Comparison of ENCODE assay signal across 8 cellular contexts in genomic region chrX:120790118-120790517, GRCh38.
A peak's percentile ranks its signal among the peaks of the same experiment; 100 is the strongest.
DNase-seq lines count a peak whose midpoint lies in the region; ATAC-seq and TF ChIP-seq lines count a peak whose summit lies in the region.

No MANE protein-coding gene starts in this region.

- no peaks in the 10 kb centered on the region for H3K36me3 ChIP-seq in mucosa of descending colon (ENCODE audit: low read depth)

- peak; percentile 80 for TF ChIP-seq CTCF in GM12873 (IDR thresholded peaks at IDR 0.05; ENCODE audit: insufficient read depth, low read depth, low read length, missing control alignments)
- peak; percentile 65 for TF ChIP-seq CTCF in endothelial cell (IDR thresholded peaks at IDR 0.05; ENCODE audit: unreplicated experiment)
- peak; percentile 44 for TF ChIP-seq CTCF in mucosa of descending colon (IDR thresholded peaks at IDR 0.05)

- no peaks in the 10 kb centered on the region for H3K36me3 Mint-ChIP-seq in T-helper 2 cell treated with Interferon-gamma antibody and Interleukin-4, amounts not matched to agents 5 μg/mL and 100 μg/mL, for 36 hours (ENCODE audit: low read depth)
- no peaks in the 10 kb centered on the region for H3K36me3 Mint-ChIP-seq in endothelial cell (ENCODE audit: low read depth, unreplicated experiment)

- no peaks in the 10 kb centered on the region for H3K9me3 ChIP-seq in mucosa of descending colon

- peak overlapping the region; percentile 87 for H3K27ac Mint-ChIP-seq in T-helper 2 cell treated with Interferon-gamma antibody and Interleukin-4, amounts not matched to agents 5 μg/mL and 100 μg/mL, for 36 hours
- no peak overlapping the region for H3K27ac Mint-ChIP-seq in endothelial cell (ENCODE audit: unreplicated experiment)

- H3K9me3 Mint-ChIP-seq in T-helper 2 cell treated with Interferon-gamma antibody and Interleukin-4, amounts not matched to agents 5 μg/mL and 100 μg/mL, for 36 hours: no peaks in the 10 kb centered on the region
- H3K9me3 Mint-ChIP-seq in endothelial cell (ENCODE audit: unreplicated experiment): no peaks in the 10 kb centered on the region

- DNase-seq in AG20443 (ENCODE audit: low spot score) (peak; percentile 52), NCI-H2029 (lab: John Stamatoyannopoulos, UW) (peak; percentile 28), endothelial cell (ENCODE audit: low spot score) (peak; percentile 9), mucosa of descending colon (peak in 1 of 3 donors; percentile 19), NCI-H1048 (lab: John Stamatoyannopoulos, UW) (no peak)
- peak; percentile 17 for DNase-seq in T-helper 2 cell treated with Interferon-gamma antibody and Interleukin-4, amounts not matched to agents 5 μg/mL and 100 μg/mL, for 36 hours (ENCODE audit: low spot score)

- no peaks in the 10 kb centered on the region for H3K4me1 ChIP-seq in mucosa of descending colon (ENCODE audit: low read depth)

- no peak overlapping the region for H3K4me3 ChIP-seq in mucosa of descending colon

- peaks cover 17% of the 10 kb centered on the region for H3K4me1 Mint-ChIP-seq in T-helper 2 cell treated with Interferon-gamma antibody and Interleukin-4, amounts not matched to agents 5 μg/mL and 100 μg/mL, for 36 hours (ENCODE audit: low read depth)
- peaks cover 5% of the 10 kb centered on the region for H3K4me1 Mint-ChIP-seq in endothelial cell (ENCODE audit: unreplicated experiment)

- H3K27me3 Mint-ChIP-seq in T-helper 2 cell treated with Interferon-gamma antibody and Interleukin-4, amounts not matched to agents 5 μg/mL and 100 μg/mL, for 36 hours (ENCODE audit: low read depth): no peaks in the 10 kb centered on the region
- peaks cover 4% of the 10 kb centered on the region for H3K27me3 Mint-ChIP-seq in endothelial cell (ENCODE audit: unreplicated experiment)

- intact Hi-C loops in mucosa of descending colon (cut with DNase I, micrococcal nuclease): no loop called here

- H3K4me3 Mint-ChIP-seq in T-helper 2 cell treated with Interferon-gamma antibody and Interleukin-4, amounts not matched to agents 5 μg/mL and 100 μg/mL, for 36 hours: peak overlapping the region; percentile 65
- H3K4me3 Mint-ChIP-seq in endothelial cell (ENCODE audit: unreplicated experiment): no peak overlapping the region

- ATAC-seq in HG02798 (IDR thresholded peaks at IDR 0.05; ENCODE audit: poor library complexity, unreplicated experiment) (peak; percentile 74), mucosa of descending colon (peak; percentile 72)
